12 cellular contexts compared by ENCODE assay signal in genomic region chr5:72503888-72504491, GRCh38. TPM values are rescaled to one million over a fixed set of nuclear protein-coding genes. Genes with fewer than 3 reads are reported as not detected.
DNase-seq lines count a peak whose midpoint lies in the region; ATAC-seq, FAIRE-seq and TF ChIP-seq lines count a peak whose summit lies in the region.
"Had no signal": no experiment of that assay in that cellular context is flagged by ENCODE, and none has a peak within 500 bp of the region (broad histone marks: within the 10 kb centered on the region; RNA-seq: fewer than 3 reads in every experiment).

No MANE protein-coding gene starts in this region.

- H3K27ac ChIP-seq in gastrocnemius medialis: peak overlapping the region; percentile 67 to 82 (median 76)
- H3K27ac ChIP-seq: KMS-11 had no signal

- no peak for TF ChIP-seq CTCF in gastrocnemius medialis (IDR thresholded peaks at IDR 0.05 in 4 of 5, conservative IDR thresholded peaks at IDR 0.05 in 1 of 5)

- peaks cover 38 to 76% of the 10 kb centered on the region in 2 donors for H3K4me1 ChIP-seq in gastrocnemius medialis

- no peak for TF ChIP-seq POLR2A in GM12891 (IDR thresholded peaks at IDR 0.05; ENCODE audit: low read depth, low read length)
- TF ChIP-seq POLR2A in gastrocnemius medialis (IDR thresholded peaks at IDR 0.05): peak; percentile 9 to 41

- ATAC-seq in SK-N-SH treated with all-trans-retinoic acid at 6 μM for 48 hours (peak; percentile 64), left cardiac atrium (peak; percentile 66 to 79), gastrocnemius medialis (peak; percentile 35 to 57)

- H3K36me3 ChIP-seq in gastrocnemius medialis: no peaks in the 10 kb centered on the region

- H3K9me3 ChIP-seq in gastrocnemius medialis: no peaks in the 10 kb centered on the region

- no peaks in the 10 kb centered on the region for H3K27me3 ChIP-seq in gastrocnemius medialis

- FAIRE-seq in GM12891 (lab: Jason Lieb, UNC): peak; percentile 51

- intact Hi-C loops in left cardiac atrium (cut with DNase I) (loop anchor here (10.0 kb wide), 1 partner anchor 49 kb away; no protein-coding TSS in a partner anchor), gastrocnemius medialis (cut with DNase I; ENCODE audit: low total_unique reads) (loop anchor here (5.0 kb wide), 1 partner anchor 37 kb away; no protein-coding TSS in a partner anchor)

- DNase-seq in GM12891 (ENCODE audit: insufficient read length, low spot score) (no peak), left cardiac atrium (no peak), gastrocnemius medialis (no peak), SW 1271 (lab: John Stamatoyannopoulos, UW) (no peak), DMS53 treated with DMSO at 0.1 percent for 48 hours (lab: John Stamatoyannopoulos, UW; ENCODE audit: unreplicated experiment) (no peak), NCI-H128 (lab: John Stamatoyannopoulos, UW; ENCODE audit: unreplicated experiment) (no peak), NCI-H1436 treated with DMSO at 0.1 percent for 48 hours (lab: John Stamatoyannopoulos, UW) (no peak)
- DNase-seq: activated naive CD4-positive, alpha-beta T cell; DMS79 treated with DMSO at 0.1 percent for 48 hours; NCI-H524 treated with DMSO at 0.1 percent for 48 hours had no signal

- peak overlapping the region; percentile 11 to 45 (median 24) for H3K4me3 ChIP-seq in gastrocnemius medialis

- in situ Hi-C loops in gastrocnemius medialis (cut with MboI; ENCODE audit: low sequenced_read_pairs in 4 of 4): no loop called here

TF ChIP-seq in GM12891, 5 proteins besides CTCF, POLR2A, EP300 and RAD21:
- no peak for TF ChIP-seq POU2F2 (IDR thresholded peaks at IDR 0.05; ENCODE audit: low read depth, low read length)
- TF ChIP-seq SPI1 (IDR thresholded peaks at IDR 0.05; ENCODE audit: low read depth, low read length): no peak
- TF ChIP-seq POLR2AphosphoS5 (IDR thresholded peaks at IDR 0.05; ENCODE audit: low read depth, low read length): no peak
- TF ChIP-seq PAX5 (IDR thresholded peaks at IDR 0.05; ENCODE audit: insufficient read depth, low read length, severe bottlenecking): no peak
- no peak for TF ChIP-seq TAF1 (IDR thresholded peaks at IDR 0.05; ENCODE audit: low read depth, low read length)
TF ChIP-seq in GM12891: peak in this region for 0.

TF ChIP-seq in SK-N-SH treated with all-trans-retinoic acid at 6 μM for 48 hours, 23 proteins besides CTCF, POLR2A, EP300 and RAD21:
- no peak for TF ChIP-seq OSR1 (CRISPR knock-in tag; IDR thresholded peaks at IDR 0.05)
- TF ChIP-seq CSDC2 (CRISPR knock-in tag; IDR thresholded peaks at IDR 0.05): no peak
- no peak for TF ChIP-seq ZNF8 (CRISPR knock-in tag; IDR thresholded peaks at IDR 0.05)
- TF ChIP-seq SNAI2 (CRISPR knock-in tag; IDR thresholded peaks at IDR 0.05): no peak
- TF ChIP-seq RARB (CRISPR knock-in tag; IDR thresholded peaks at IDR 0.05): no peak
- TF ChIP-seq ZNF565 (CRISPR knock-in tag; conservative IDR thresholded peaks at IDR 0.05; ENCODE audit: low read depth): no peak
- TF ChIP-seq ZNF70 (CRISPR knock-in tag; IDR thresholded peaks at IDR 0.05): no peak
- TF ChIP-seq GLIS3 (CRISPR knock-in tag; IDR thresholded peaks at IDR 0.05): no peak
- no peak for TF ChIP-seq ISL1 (CRISPR knock-in tag; IDR thresholded peaks at IDR 0.05)
- no peak for TF ChIP-seq ZC3H10 (CRISPR knock-in tag; IDR thresholded peaks at IDR 0.05)
- TF ChIP-seq, protein P1, sequence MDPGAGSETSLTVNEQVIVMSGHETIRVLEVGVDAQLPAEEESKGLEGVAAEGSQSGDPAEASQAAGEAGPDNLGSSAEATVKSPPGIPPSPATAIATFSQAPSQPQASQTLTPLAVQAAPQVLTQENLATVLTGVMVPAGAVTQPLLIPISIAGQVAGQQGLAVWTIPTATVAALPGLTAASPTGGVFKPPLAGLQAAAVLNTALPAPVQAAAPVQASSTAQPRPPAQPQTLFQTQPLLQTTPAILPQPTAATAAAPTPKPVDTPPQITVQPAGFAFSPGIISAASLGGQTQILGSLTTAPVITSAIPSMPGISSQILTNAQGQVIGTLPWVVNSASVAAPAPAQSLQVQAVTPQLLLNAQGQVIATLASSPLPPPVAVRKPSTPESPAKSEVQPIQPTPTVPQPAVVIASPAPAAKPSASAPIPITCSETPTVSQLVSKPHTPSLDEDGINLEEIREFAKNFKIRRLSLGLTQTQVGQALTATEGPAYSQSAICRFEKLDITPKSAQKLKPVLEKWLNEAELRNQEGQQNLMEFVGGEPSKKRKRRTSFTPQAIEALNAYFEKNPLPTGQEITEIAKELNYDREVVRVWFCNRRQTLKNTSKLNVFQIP (CRISPR knock-in tag; IDR thresholded peaks at IDR 0.05; ENCODE audit: borderline replicate concordance, low read depth): no peak
- TF ChIP-seq ZFP30 (CRISPR knock-in tag; IDR thresholded peaks at IDR 0.05): no peak
- no peak for TF ChIP-seq ESRRG (CRISPR knock-in tag; IDR thresholded peaks at IDR 0.05)
- TF ChIP-seq TOX (CRISPR knock-in tag; IDR thresholded peaks at IDR 0.05; ENCODE audit: borderline replicate concordance): no peak
- no peak for TF ChIP-seq PPARA (CRISPR knock-in tag; IDR thresholded peaks at IDR 0.05; ENCODE audit: borderline replicate concordance)

RNA-seq across cellular contexts. Expression of gene ZNF366, which starts 3.2 kb away (rescaled TPM):
- 0.22 TPM for polyA plus RNA-seq in GM12891 (2012; ENCODE audit: low read depth, missing spikeins)
- total RNA-seq in left cardiac atrium (1 to 10 TPM; 7.0 to 9.1 TPM), gastrocnemius medialis (1 to 10 TPM; 2.0 to 5.8 (median 3.0) TPM)
